Comparison of ENCODE assay signal across 8 cellular contexts in genomic region chr22:40345801-40346177, GRCh38. TPM values are rescaled to one million over a fixed set of nuclear protein-coding genes. Genes with fewer than 3 reads are reported as not detected.
DNase-seq lines count a peak whose midpoint lies in the region; ATAC-seq and TF ChIP-seq lines count a peak whose summit lies in the region.

No MANE protein-coding gene starts in this region.

- H3K9me3 ChIP-seq in MM.1S (replicated peaks; ENCODE audit: insufficient read depth, low read length) (no peaks in the 10 kb centered on the region), ectodermal cell (ENCODE audit: control insufficient read depth, low read length) (no peaks in the 10 kb centered on the region), mononuclear cell (ENCODE audit: low read depth, low read length) (no peaks in the 10 kb centered on the region), suprapubic skin (no peaks in the 10 kb centered on the region)

- no peak for TF ChIP-seq EP300 in suprapubic skin (IDR thresholded peaks at IDR 0.05)

- TF ChIP-seq POLR2A in suprapubic skin (IDR thresholded peaks at IDR 0.05), result no peak

- H3K36me3 ChIP-seq in MM.1S (replicated peaks; ENCODE audit: insufficient read depth, low read length), result no peaks in the 10 kb centered on the region
- H3K36me3 ChIP-seq in ectodermal cell (ENCODE audit: control insufficient read depth, insufficient read depth, low read length), result peaks cover 12% of the 10 kb centered on the region
- H3K36me3 ChIP-seq in suprapubic skin, result peaks cover 16% of the 10 kb centered on the region

- peak overlapping the region; percentile 94 for H2AFZ ChIP-seq in MM.1S (ENCODE audit: low read length)

- TF ChIP-seq CTCF in MM.1S (IDR thresholded peaks at IDR 0.05; ENCODE audit: low read length), result no peak
- no peak for TF ChIP-seq CTCF in suprapubic skin (IDR thresholded peaks at IDR 0.05)

- 2 to 4% methylated on average over 20 of the region's 20 CpGs for WGBS in ectodermal cell, 2 experiments
- 1% methylated on average over 20 of the region's 20 CpGs for WGBS in suprapubic skin

- H3K9ac ChIP-seq in MM.1S (ENCODE audit: low read length), result peak overlapping the region; percentile 81

- H3K4me1 ChIP-seq in MM.1S (ENCODE audit: low read length) (no peaks in the 10 kb centered on the region), ectodermal cell (ENCODE audit: control insufficient read depth, insufficient read depth, low read length) (no peaks in the 10 kb centered on the region), mononuclear cell (ENCODE audit: insufficient read depth, low read length) (peaks cover 55% of the 10 kb centered on the region), suprapubic skin (peaks cover 28% of the 10 kb centered on the region)

- H3K79me2 ChIP-seq in MM.1S (ENCODE audit: low read length), result peaks cover 43% of the 10 kb centered on the region

- peak; percentile 25 for ATAC-seq in GM21717 (IDR thresholded peaks at IDR 0.05; ENCODE audit: unreplicated experiment)

- H3K4me2 ChIP-seq in MM.1S (ENCODE audit: low read depth, low read length), result peak overlapping the region; percentile 72

- peaks cover 18% of the 10 kb centered on the region for H3F3A ChIP-seq in MM.1S (ENCODE audit: insufficient read depth, low read length)

- H3K27me3 ChIP-seq in MM.1S (replicated peaks; ENCODE audit: insufficient read depth, low read length) (no peaks in the 10 kb centered on the region), ectodermal cell (ENCODE audit: control insufficient read depth, insufficient read depth, low read length, poor library complexity, severe bottlenecking) (no peaks in the 10 kb centered on the region), mononuclear cell (ENCODE audit: insufficient read depth, low read length) (no peaks in the 10 kb centered on the region), suprapubic skin (no peaks in the 10 kb centered on the region)

- H3K4me3 ChIP-seq in MM.1S (ENCODE audit: low read length) (peak overlapping the region; percentile 96), ectodermal cell (ENCODE audit: insufficient read depth, low read depth, low read length) (peak overlapping the region; percentile 98), mononuclear cell (ENCODE audit: low read length) (peak overlapping the region; percentile 95), suprapubic skin (peak overlapping the region; percentile 79)

- H3K9me2 ChIP-seq in MM.1S (replicated peaks; ENCODE audit: insufficient read depth, low read length), result no peaks in the 10 kb centered on the region

- H3K27ac ChIP-seq in MM.1S (ENCODE audit: low read length), result peak overlapping the region; percentile 71; the same call in 1 of the 2 replicates
- peak overlapping the region; percentile 87 for H3K27ac ChIP-seq in ectodermal cell (ENCODE audit: insufficient read depth, low read depth, low read length, poor library complexity, severe bottlenecking)
- peak overlapping the region; percentile 92 for H3K27ac ChIP-seq in suprapubic skin

- peak; percentile 40 for DNase-seq in COLO829 (ENCODE audit: low spot score)
- DNase-seq in MM.1S, result peak; percentile 63
- DNase-seq in activated CD4-positive, alpha-beta T cell treated with anti-CD3 and anti-CD28 coated beads for 48 hours, result peak; percentile 74
- DNase-seq in suprapubic skin (ENCODE audit: low spot score in 2 of 2), result peak; percentile 76 to 83
- no peak for DNase-seq in hippocampal formation (lab: John Stamatoyannopoulos, UW)

- no peaks in the 10 kb centered on the region for H4K20me1 ChIP-seq in MM.1S (ENCODE audit: insufficient read depth, low read length)

RNA-seq across cellular contexts. Expression of gene ADSL, which starts 0.5 kb away (rescaled TPM):
- polyA plus RNA-seq in ectodermal cell (2013, experiment 1 of 4), result 127 TPM
- 122 TPM for polyA plus RNA-seq in ectodermal cell (2013, experiment 2 of 4)
- polyA plus RNA-seq in ectodermal cell (2013, experiment 3 of 4), result 110 TPM
- 110 TPM for polyA plus RNA-seq in ectodermal cell (2013, experiment 4 of 4)
- 82.0 TPM for total RNA-seq in mononuclear cell
- 10 to 100 TPM; 41.8 to 51.7 (median 45.2) TPM for total RNA-seq in suprapubic skin

RNA-seq across cellular contexts. Expression of gene SGSM3, which starts 24.6 kb away (rescaled TPM):
- 122 TPM for polyA plus RNA-seq in ectodermal cell (2013, experiment 1 of 4)
- polyA plus RNA-seq in ectodermal cell (2013, experiment 2 of 4), result 106 TPM
- 87.6 TPM for polyA plus RNA-seq in ectodermal cell (2013, experiment 3 of 4)
- polyA plus RNA-seq in ectodermal cell (2013, experiment 4 of 4), result 92.9 TPM
- total RNA-seq in mononuclear cell (30.7 TPM), suprapubic skin (100 to 1,000 TPM in 1 of 4 donors, 10 to 100 TPM in 3; 54.3 to 138 (median 83.6) TPM)

Comparison
In these comparisons a context has a peak if more than half of its experiments do, and no peak if none do; other contexts are left out.
1. DNase-seq: peak in COLO829 (single experiment), MM.1S (single experiment), activated CD4-positive, alpha-beta T cell treated with anti-CD3 and anti-CD28 coated beads for 48 hours (single experiment) and suprapubic skin (2 of 2); none in hippocampal formation (0 of 2).
2. Peak in every context shown above with its lines, with median percentiles within 50 percentile points of each other: H3K27ac ChIP-seq and H3K4me3 ChIP-seq.